Comparison of ENCODE assay signal across 1 cellular context in the genomic region with DNA sequence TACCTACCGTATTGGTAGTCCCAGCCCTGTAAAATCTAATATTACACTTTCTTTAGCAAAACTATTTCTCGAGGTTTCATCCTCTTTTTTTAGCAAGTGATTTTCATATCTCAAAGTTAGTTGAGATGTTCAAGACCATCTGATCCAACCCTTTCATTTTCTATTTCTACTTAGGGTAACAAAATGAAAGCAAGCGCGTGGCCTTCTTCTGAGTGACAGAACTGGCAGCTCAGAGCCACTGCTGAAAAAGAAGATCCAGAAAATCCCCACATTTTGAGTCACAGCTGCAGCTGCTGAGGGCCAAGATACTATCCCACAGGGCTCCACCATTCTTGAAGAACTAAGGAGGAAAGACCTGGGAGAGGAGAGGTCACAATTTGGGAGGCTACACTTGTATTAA.
TF ChIP-seq lines count a peak whose summit lies in the region.

No MANE protein-coding gene starts in this region.

TF ChIP-seq in GM23338, 12 proteins besides CTCF, POLR2A, EP300 and RAD21 (continued from another document):
- TF ChIP-seq, protein P1, sequence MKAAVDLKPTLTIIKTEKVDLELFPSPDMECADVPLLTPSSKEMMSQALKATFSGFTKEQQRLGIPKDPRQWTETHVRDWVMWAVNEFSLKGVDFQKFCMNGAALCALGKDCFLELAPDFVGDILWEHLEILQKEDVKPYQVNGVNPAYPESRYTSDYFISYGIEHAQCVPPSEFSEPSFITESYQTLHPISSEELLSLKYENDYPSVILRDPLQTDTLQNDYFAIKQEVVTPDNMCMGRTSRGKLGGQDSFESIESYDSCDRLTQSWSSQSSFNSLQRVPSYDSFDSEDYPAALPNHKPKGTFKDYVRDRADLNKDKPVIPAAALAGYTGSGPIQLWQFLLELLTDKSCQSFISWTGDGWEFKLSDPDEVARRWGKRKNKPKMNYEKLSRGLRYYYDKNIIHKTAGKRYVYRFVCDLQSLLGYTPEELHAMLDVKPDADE (IDR thresholded peaks at IDR 0.05): no peak
